Comparison of ENCODE assay signal across 19 cellular contexts in the genomic region with DNA sequence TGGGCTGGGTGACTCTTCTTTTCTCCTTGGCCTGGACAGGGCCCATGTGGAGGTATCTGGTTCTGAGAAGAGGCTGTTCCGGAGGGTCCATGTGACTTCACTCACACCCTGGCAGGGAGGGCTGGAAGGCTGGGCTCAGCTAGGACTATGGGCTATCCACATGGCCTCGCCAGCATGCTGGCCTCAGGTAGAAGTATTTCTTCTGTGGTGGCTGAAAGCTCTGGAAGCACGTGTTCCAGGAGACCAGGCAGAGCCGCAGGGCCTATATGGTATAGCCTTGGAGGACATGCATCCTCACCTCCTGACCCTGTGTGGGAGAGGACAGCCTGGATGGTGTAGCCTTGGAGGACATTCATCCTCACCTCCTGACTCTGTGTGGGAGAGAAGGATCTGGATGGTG. TPM values are rescaled to one million over a fixed set of nuclear protein-coding genes. Genes with fewer than 3 reads are reported as not detected.
DNase-seq lines count a peak whose midpoint lies in the region; FAIRE-seq and TF ChIP-seq lines count a peak whose summit lies in the region.
"Had no signal": no experiment of that assay in that cellular context is flagged by ENCODE, and none has a peak within 500 bp of the region (broad histone marks: within the 10 kb centered on the region; RNA-seq: fewer than 3 reads in every experiment).

No MANE protein-coding gene starts in this region.

- no peaks in the 10 kb centered on the region for H3K9me3 Mint-ChIP-seq in Caco-2 (ENCODE audit: unreplicated experiment)
- H3K9me3 Mint-ChIP-seq: H9 had no signal

- H3K36me3 Mint-ChIP-seq in Caco-2 (ENCODE audit: insufficient read depth, unreplicated experiment) = no peaks in the 10 kb centered on the region
- H3K36me3 Mint-ChIP-seq: CD4-positive, alpha-beta memory T cell had no signal

- H3K27ac Mint-ChIP-seq in Caco-2 (ENCODE audit: unreplicated experiment) = no peak overlapping the region
- H3K27ac Mint-ChIP-seq: CD4-positive, alpha-beta memory T cell; GM23338; H9 had no signal

- H3K4me3 ChIP-seq in esophagus (ENCODE audit: low read depth in 1 of 2, low read length in 2 of 2) = no peak overlapping the region
- no peak overlapping the region for H3K4me3 ChIP-seq in keratinocyte (ENCODE audit: control insufficient read depth in 2 of 3, extremely low read depth in 1 of 3, insufficient read depth in 2 of 3, low read depth in 1 of 3, low read length in 3 of 3)
- H3K4me3 ChIP-seq in Caco-2 (ENCODE audit: low read depth, low read length) = no peak overlapping the region
- H3K4me3 ChIP-seq: GM12878, GM23338 had no signal

- H3K9ac ChIP-seq in keratinocyte (ENCODE audit: control insufficient read depth, extremely low read depth, insufficient read depth, low read length) = no peak overlapping the region

- H3K27me3 ChIP-seq in esophagus (ENCODE audit: control insufficient read depth in 1 of 2, insufficient read depth in 2 of 2, low read length in 2 of 2) (no peaks in the 10 kb centered on the region), keratinocyte (ENCODE audit: control insufficient read depth, extremely low read depth, insufficient read depth, low read length) (no peaks in the 10 kb centered on the region), Caco-2 (replicated peaks; ENCODE audit: control insufficient read depth, insufficient read depth, low read length) (no peaks in the 10 kb centered on the region)

- H2AFZ ChIP-seq in keratinocyte (ENCODE audit: control insufficient read depth, low read length) = no peak overlapping the region
- H2AFZ ChIP-seq: GM23338 had no signal

- TF ChIP-seq CTCF in keratinocyte (optimal IDR thresholded peaks at IDR 0.05 in 1 of 3, IDR thresholded peaks at IDR 0.05 in 1 of 3, conservative IDR thresholded peaks at IDR 0.05 in 1 of 3; ENCODE audit: extremely low read depth in 1 of 3, insufficient read depth in 2 of 3, low read length in 3 of 3) (no peak), Caco-2 (IDR thresholded peaks at IDR 0.05; ENCODE audit: insufficient read depth in 1 of 2, low read depth in 1 of 2, low read length in 1 of 2, severe bottlenecking in 1 of 2, unreplicated experiment in 1 of 2) (no peak)

- no peak overlapping the region for H3K4me3 Mint-ChIP-seq in Caco-2 (ENCODE audit: unreplicated experiment)
- H3K4me3 Mint-ChIP-seq: CD4-positive, alpha-beta memory T cell; GM23338; H9 had no signal

- peak overlapping the region; percentile 40 to 84 for H3K27ac ChIP-seq in esophagus (ENCODE audit: low read depth in 2 of 2, low read length in 1 of 2)
- H3K27ac ChIP-seq in keratinocyte (ENCODE audit: control insufficient read depth, insufficient read depth, low read length) = peak overlapping the region; percentile 41

- BruUV-seq in Caco-2 (replicated peaks; lab: Mats Ljungman, UMichigan) = no TSS peak

- FAIRE-seq in keratinocyte (lab: Jason Lieb, UNC) = no peak
- FAIRE-seq: D721Med, GM12878 had no signal

- H3K4me1 Mint-ChIP-seq in Caco-2 (ENCODE audit: low read depth, unreplicated experiment) = no peaks in the 10 kb centered on the region
- H3K4me1 Mint-ChIP-seq: CD4-positive, alpha-beta memory T cell; GM23338 had no signal

- intact Hi-C loops in posterior vena cava (cut with DNase I) = no loop called here
- intact Hi-C loops in Caco-2 (cut with micrococcal nuclease; ENCODE audit: unreplicated experiment) = no loop called here

- DNase-seq in keratinocyte (ENCODE audit: low read depth, low spot score) (no peak), posterior vena cava (ENCODE audit: low spot score) (peak; percentile 65), COLO668 (lab: John Stamatoyannopoulos, UW; ENCODE audit: unreplicated experiment) (no peak), NCI-H2171 treated with DMSO at 0.1 percent for 48 hours (lab: John Stamatoyannopoulos, UW) (no peak), Caco-2 (no peak)
- DNase-seq: C1 segment of cervical spinal cord; CD4-positive, alpha-beta memory T cell; DMS 273 treated with DMSO at 0.1 percent for 48 hours; DMS79; EL; GDM1; H9 had no signal

- CTCF ChIA-PET in Caco-2 (lab: Charles Lee) = no interaction called here

- H3K27me3 Mint-ChIP-seq in Caco-2 (ENCODE audit: insufficient read depth, unreplicated experiment) = peaks cover 3% of the 10 kb centered on the region
- H3K27me3 Mint-ChIP-seq: CD4-positive, alpha-beta memory T cell had no signal

- no peaks in the 10 kb centered on the region for H3K9me1 ChIP-seq in keratinocyte (ENCODE audit: control insufficient read depth, extremely low read depth, insufficient read depth, low read length)

- no peaks in the 10 kb centered on the region for H3K79me2 ChIP-seq in keratinocyte (ENCODE audit: control insufficient read depth, insufficient read depth, low read length)

- POLR2A ChIA-PET in Caco-2 (lab: Charles Lee) = no interaction called here

- peaks cover 0 to 37% of the 10 kb centered on the region in 2 donors for H3K4me1 ChIP-seq in esophagus (ENCODE audit: control insufficient read depth in 2 of 2, insufficient read depth in 2 of 2, low read length in 1 of 2)
- H3K4me1 ChIP-seq in keratinocyte (ENCODE audit: control insufficient read depth, extremely low read depth, insufficient read depth, low read length) = peaks cover 44% of the 10 kb centered on the region
- H3K4me1 ChIP-seq in Caco-2 = no peaks in the 10 kb centered on the region

- H3K36me3 ChIP-seq in esophagus (ENCODE audit: control insufficient read depth in 2 of 2, insufficient read depth in 2 of 2, low read length in 1 of 2) = no peaks in the 10 kb centered on the region
- H3K36me3 ChIP-seq in keratinocyte (ENCODE audit: control insufficient read depth in 2 of 2, extremely low read depth in 1 of 2, insufficient read depth in 2 of 2, low read length in 2 of 2) = no peaks in the 10 kb centered on the region
- H3K36me3 ChIP-seq in Caco-2 (ENCODE audit: control insufficient read depth, insufficient read depth, low read length) = no peaks in the 10 kb centered on the region

- H3K9me3 ChIP-seq in esophagus (ENCODE audit: control insufficient read depth in 2 of 2, insufficient read depth in 1 of 2, low read depth in 1 of 2, low read length in 1 of 2) = peaks cover 0 to 4% of the 10 kb centered on the region in 2 donors
- no peaks in the 10 kb centered on the region for H3K9me3 ChIP-seq in keratinocyte (ENCODE audit: control insufficient read depth, low read depth, low read length)
- no peaks in the 10 kb centered on the region for H3K9me3 ChIP-seq in Caco-2

- 93 to 94% methylated on average over 4 of the region's 4 CpGs for WGBS in esophagus, 2 donors

- H3K4me2 ChIP-seq in keratinocyte (ENCODE audit: control insufficient read depth, extremely low read depth, insufficient read depth, low read depth, low read length) = no peak overlapping the region
- H3K4me2 ChIP-seq: GM23338 had no signal

- H4K20me1 ChIP-seq in keratinocyte (ENCODE audit: control insufficient read depth, extremely low read depth, insufficient read depth, low read length) = no peaks in the 10 kb centered on the region

- dilution Hi-C loops in keratinocyte (cut with MboI; ENCODE audit: extremely low pct_ligation_motif_present, low sequenced_read_pairs) = no loop called here

RNA-seq across cellular contexts. Expression of a gene that starts 38.2 kb away (rescaled TPM):
- polyA plus RNA-seq in esophagus (10 to 100 TPM in 1 of 2 donors, 1 to 10 TPM in 1; 7.2 to 18.7 TPM), keratinocyte (0.55 to 1.9 TPM (median 0.67 TPM) in 3 replicates)
- polyA plus RNA-seq in keratinocyte (2011; ENCODE audit: low read depth) = 0.91 TPM
- polyA plus RNA-seq in keratinocyte (2011; cell fraction: cytosol; rRNA removed) = 0.29 and 0.48 TPM in 2 replicates
- 1.1 TPM in 2 replicates for polyA plus RNA-seq in keratinocyte (2011; cell fraction: nucleus; rRNA removed)
- 2.0 and 2.3 TPM in 2 replicates for polyA plus RNA-seq in keratinocyte (2012; ENCODE audit: low replicate concordance)
- 1.1 to 1.4 TPM (median 1.3 TPM) in 3 replicates for polyA minus RNA-seq in keratinocyte
- polyA minus RNA-seq in keratinocyte (2011; cell fraction: cytosol; rRNA and poly(A)+ RNA removed) = 2.9 TPM
- 1.5 and 2.3 TPM in 2 replicates for polyA minus RNA-seq in keratinocyte (2011; cell fraction: nucleus; rRNA and poly(A)+ RNA removed)
- total RNA-seq in posterior vena cava (1 to 10 TPM in 1 of 2 donors, under 1 TPM in 1; 0.51 to 1.1 TPM), Caco-2 (2022) (0.09 TPM in 2 replicates)
- total RNA-seq: A172; A673; CD4-positive, alpha-beta memory T cell; GM12878 had no signal
- polyA plus RNA-seq: BJ; CD4-positive, alpha-beta memory T cell; GM12878 had no signal
